In the genomic region with DNA sequence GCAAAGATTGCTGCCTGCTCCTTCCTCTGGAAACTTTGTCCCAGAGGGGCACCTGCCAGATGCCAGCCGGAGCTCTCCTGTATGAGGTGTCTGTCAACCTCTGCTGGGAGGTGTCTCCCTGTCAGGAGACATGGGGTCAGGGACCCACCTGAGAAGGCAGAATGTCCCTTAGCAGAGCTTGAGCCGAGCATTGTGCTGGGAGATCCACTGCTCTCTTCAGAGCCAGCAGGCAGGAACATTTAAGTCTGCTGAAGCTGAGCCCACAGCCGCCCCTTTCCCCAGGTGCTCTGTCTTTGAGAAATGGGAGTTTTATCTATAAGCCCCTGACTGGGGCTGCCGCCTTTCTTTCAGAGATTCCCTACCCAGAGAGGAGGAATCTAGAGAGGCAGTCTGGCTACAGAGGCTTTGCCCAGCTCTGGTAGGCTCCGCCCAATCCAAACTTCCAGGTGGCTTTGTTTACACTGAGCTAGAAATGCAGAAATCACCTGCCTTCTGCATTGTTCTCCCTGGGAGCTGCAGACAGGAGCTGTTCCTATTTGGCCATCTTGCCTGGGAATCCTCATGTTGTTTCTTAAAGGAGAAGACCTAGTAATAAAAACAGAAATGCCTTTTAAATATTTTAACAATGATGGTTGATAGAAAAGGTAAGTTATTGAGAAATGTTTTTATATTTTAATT, we compare ENCODE assay signal across 8 cellular contexts.
DNase-seq lines count a peak whose midpoint lies in the region; ATAC-seq, FAIRE-seq and TF ChIP-seq lines count a peak whose summit lies in the region.
"Not testable (repeated sequence)": the region's sequence is repeated elsewhere in the genome, so short reads cannot be mapped to it uniquely, and the experiment has no call there.

No MANE protein-coding gene starts in this region.

- TF ChIP-seq POLR2A in body of pancreas (IDR thresholded peaks at IDR 0.05) = not testable (repeated sequence)

- WGBS in body of pancreas, 2 donors = 34 to 39% methylated on average over 3 to 5 of the region's 5 CpGs
- 34 to 47% methylated on average over 5 of the region's 5 CpGs for WGBS in pancreas, 2 donors

- not testable (repeated sequence) for H3K9me3 ChIP-seq in body of pancreas, pancreas

- not testable (repeated sequence) for H3K27ac ChIP-seq in body of pancreas, pancreas

- FAIRE-seq in pancreas (lab: Jason Lieb, UNC) = not testable (repeated sequence)

- not testable (repeated sequence) for H3K27me3 ChIP-seq in body of pancreas, pancreas

- peak; percentile 48 for ATAC-seq in body of pancreas
- peak; percentile 55 to 92 (median 74) for ATAC-seq in pancreas

- TF ChIP-seq CTCF in body of pancreas (IDR thresholded peaks at IDR 0.05); pancreas (IDR thresholded peaks at IDR 0.05): not testable (repeated sequence)

- H3K4me3 ChIP-seq in body of pancreas, pancreas: not testable (repeated sequence)

- not testable (repeated sequence) for H3K36me3 ChIP-seq in body of pancreas (replicated peaks in 1 of 2; ENCODE audit: insufficient read depth in 1 of 2, low read depth in 2 of 2); pancreas

- not testable (repeated sequence) for H3K4me1 ChIP-seq in body of pancreas, pancreas

- peak; percentile 79 for DNase-seq in DMS153 treated with DMSO at 0.1 percent for 48 hours (lab: John Stamatoyannopoulos, UW; ENCODE audit: unreplicated experiment)
- peak; percentile 59 for DNase-seq in NCI-H1105 (lab: John Stamatoyannopoulos, UW)
- peak; percentile 65 for DNase-seq in NCI-H2029 treated with DMSO at 0.1 percent for 48 hours (lab: John Stamatoyannopoulos, UW)
- peak; percentile 5 for DNase-seq in NCI-H2196 (lab: John Stamatoyannopoulos, UW; ENCODE audit: unreplicated experiment)
- peak; percentile 70 for DNase-seq in NCI-H774 (lab: John Stamatoyannopoulos, UW)
- peak; percentile 20 to 52 (median 35) for DNase-seq in body of pancreas
- DNase-seq in iPS DF 19.7 (ENCODE audit: low read depth, low spot score) = peak; percentile 86
- DNase-seq in pancreas = peak in 4 of 6 donors; percentile 16 to 29 (median 22)

- intact Hi-C loops in body of pancreas (cut with DNase I); pancreas (cut with DNase I): not testable (repeated sequence)

Comparison
In these comparisons a context has a peak if more than half of its experiments do, and no peak if none do; other contexts are left out.
1. DNase-seq: peak in every context shown above with its lines; median percentile 86 in iPS DF 19.7; 79 in DMS153 treated with DMSO at 0.1 percent for 48 hours; 70 in NCI-H774; 65 in NCI-H2029 treated with DMSO at 0.1 percent for 48 hours; 59 in NCI-H1105; 35 in body of pancreas; 22 in pancreas; 5 in NCI-H2196.